13 cellular contexts compared by ENCODE assay signal in genomic region chr3:101865751-101866509, GRCh38. TPM values are rescaled to one million over a fixed set of nuclear protein-coding genes. Genes with fewer than 3 reads are reported as not detected.
A peak's percentile ranks its signal among the peaks of the same experiment; 100 is the strongest.
DNase-seq lines count a peak whose midpoint lies in the region; ATAC-seq, FAIRE-seq and TF ChIP-seq lines count a peak whose summit lies in the region.
"Had no signal": no experiment of that assay in that cellular context is flagged by ENCODE, and none has a peak within 500 bp of the region (broad histone marks: within the 10 kb centered on the region; RNA-seq: fewer than 3 reads in every experiment).

No MANE protein-coding gene starts in this region.

- DNase-seq in HCEC 1CT (peak; percentile 4), NCI-H2196 treated with DMSO at 0.1 percent for 48 hours (lab: John Stamatoyannopoulos, UW; ENCODE audit: unreplicated experiment) (peak; percentile 43), endothelial cell of umbilical vein (ENCODE audit: low read depth, low spot score) (peak; percentile 39), mesothelial cell of epicardium (ENCODE audit: low spot score in 2 of 2, unreplicated experiment in 2 of 2) (no peak), DMS153 (lab: John Stamatoyannopoulos, UW) (no peak)
- DNase-seq in activated CD4-positive, alpha-beta T cell treated with anti-CD3 and anti-CD28 coated beads for 4 hours = no peak
- DNase-seq: activated T-cell treated with anti-CD3 and anti-CD28 coated beads for 4 hours, left ventricle myocardium inferior, MG63, NCI-H226 had no signal

- no peaks in the 10 kb centered on the region for H3K9me1 ChIP-seq in endothelial cell of umbilical vein (replicated peaks; ENCODE audit: control insufficient read depth, extremely low read depth, insufficient read depth, low read length)

- H3K4me3 ChIP-seq in endothelial cell of umbilical vein (replicated peaks in 1 of 3; ENCODE audit: insufficient read depth in 1 of 3, low read depth in 1 of 3, low read length in 3 of 3) = no peak overlapping the region
- H3K4me3 ChIP-seq: left ventricle myocardium inferior, MG63, thoracic aorta had no signal

- peaks cover 17% of the 10 kb centered on the region for H3K4me1 ChIP-seq in endothelial cell of umbilical vein (ENCODE audit: control insufficient read depth, extremely low read depth, insufficient read depth, low read length)

- H3K79me2 ChIP-seq in endothelial cell of umbilical vein (ENCODE audit: control insufficient read depth, insufficient read depth, low read length) = no peaks in the 10 kb centered on the region

- H3K9me3 Mint-ChIP-seq in mesothelial cell of epicardium = no peaks in the 10 kb centered on the region

- no peaks in the 10 kb centered on the region for H4K20me1 ChIP-seq in endothelial cell of umbilical vein (replicated peaks; ENCODE audit: control insufficient read depth, extremely low read depth, insufficient read depth, low read length)

- POLR2A ChIA-PET in endothelial cell of umbilical vein (lab: Charles Lee) = interaction anchor here (1.5 kb wide), 1 partner anchor 17 kb away, joined by 6 read pairs; the partner anchor contains the start of gene NFKBIZ

- H3K4me2 ChIP-seq in endothelial cell of umbilical vein (ENCODE audit: insufficient read depth, low read length) = no peak overlapping the region

- BruUV-seq in endothelial cell of umbilical vein (replicated peaks; lab: Mats Ljungman, UMichigan) = no TSS peak

- no peak for TF ChIP-seq POLR2A in endothelial cell of umbilical vein (IDR thresholded peaks at IDR 0.05; ENCODE audit: low read depth, low read length)

- TF ChIP-seq CTCF in endothelial cell of umbilical vein (IDR thresholded peaks at IDR 0.05; ENCODE audit: extremely low read depth in 1 of 2, insufficient read depth in 1 of 2, low read depth in 1 of 2, low read length in 2 of 2) = no peak
- no peak for TF ChIP-seq CTCF in mesothelial cell of epicardium (IDR thresholded peaks at IDR 0.05; ENCODE audit: unreplicated experiment)

- peak; percentile 72 for FAIRE-seq in endothelial cell of umbilical vein (lab: Jason Lieb, UNC)

- ATAC-seq in GM19397 (IDR thresholded peaks at IDR 0.05; ENCODE audit: unreplicated experiment) = no peak

- H3K4me3 Mint-ChIP-seq in mesothelial cell of epicardium = no peak overlapping the region

- intact Hi-C loops in endothelial cell of umbilical vein (cut with micrococcal nuclease) = no loop called here

- dilution Hi-C loops in endothelial cell of umbilical vein (cut with MboI; ENCODE audit: extremely low pct_ligation_motif_present, low sequenced_read_pairs) = loop anchor here (25.0 kb wide), 1 partner anchor 296 kb away; no protein-coding TSS in a partner anchor

- H3K9me3 ChIP-seq in endothelial cell of umbilical vein (replicated peaks; ENCODE audit: control insufficient read depth, insufficient read depth, low read length) = no peaks in the 10 kb centered on the region
- H3K9me3 ChIP-seq: left ventricle myocardium inferior, MG63, neutrophil, thoracic aorta had no signal

- H3K27me3 ChIP-seq in endothelial cell of umbilical vein (ENCODE audit: control insufficient read depth in 2 of 2, insufficient read depth in 2 of 2, low read length in 2 of 2) = no peaks in the 10 kb centered on the region
- H3K27me3 ChIP-seq: MG63, neutrophil had no signal

- CTCF ChIA-PET in endothelial cell of umbilical vein (lab: Charles Lee) = interaction anchor here (1.3 to 4.3 kb wide), 3 partner anchors 11 to 359 kb away, joined by 3 to 28 read pairs (median 7); no protein-coding TSS in a partner anchor

- H3K27ac ChIP-seq in endothelial cell of umbilical vein (ENCODE audit: insufficient read depth, low read depth, low read length) = no peak overlapping the region
- H3K27ac ChIP-seq: left ventricle myocardium inferior, neutrophil, thoracic aorta had no signal

- H3K27ac Mint-ChIP-seq in mesothelial cell of epicardium = peak overlapping the region; percentile 89

- H3K9ac ChIP-seq in endothelial cell of umbilical vein (replicated peaks; ENCODE audit: extremely low read depth, insufficient read depth, low read length) = no peak overlapping the region

- peaks cover 9% of the 10 kb centered on the region for H3K36me3 Mint-ChIP-seq in mesothelial cell of epicardium

- peaks cover 28% of the 10 kb centered on the region for H3K4me1 Mint-ChIP-seq in mesothelial cell of epicardium

- no peaks in the 10 kb centered on the region for H3K27me3 Mint-ChIP-seq in mesothelial cell of epicardium (ENCODE audit: low read depth)

- no peak overlapping the region for H2AFZ ChIP-seq in endothelial cell of umbilical vein (ENCODE audit: low read depth, low read length)

- H3K36me3 ChIP-seq in endothelial cell of umbilical vein (ENCODE audit: control insufficient read depth in 2 of 2, extremely low read depth in 1 of 2, insufficient read depth in 2 of 2, low read length in 2 of 2) = peaks cover 0 to 3% of the 10 kb centered on the region in 2 experiments

TF ChIP-seq in endothelial cell of umbilical vein, 7 proteins besides CTCF, POLR2A, EP300 and RAD21:
- TF ChIP-seq POLR2AphosphoS5 (IDR thresholded peaks at IDR 0.05; ENCODE audit: insufficient read depth, low read depth, low read length) (no peak), GATA2 (IDR thresholded peaks at IDR 0.05; ENCODE audit: insufficient read depth, insufficient read length, low read depth, low read length) (peak; percentile 77)
TF ChIP-seq in endothelial cell of umbilical vein: peak in this region for 1.

RNA-seq across cellular contexts. Expression of gene NFKBIZ, which starts 16.6 kb away (rescaled TPM):
- 27.4 and 28.9 TPM in 2 replicates for total RNA-seq in endothelial cell of umbilical vein
- 16.7 and 17.5 TPM in 2 replicates for polyA plus RNA-seq in endothelial cell of umbilical vein
- 10.3 and 20.3 TPM in 2 replicates for polyA plus RNA-seq in endothelial cell of umbilical vein (2011; cell fraction: cytosol; rRNA removed)
- 182 and 220 TPM in 2 replicates for polyA plus RNA-seq in endothelial cell of umbilical vein (2011; cell fraction: nucleus; rRNA removed)
- polyA plus RNA-seq in endothelial cell of umbilical vein (2012) = 9.2 and 13.5 TPM in 2 replicates
- 87.4 and 102 TPM in 2 replicates for polyA minus RNA-seq in endothelial cell of umbilical vein
- polyA minus RNA-seq in endothelial cell of umbilical vein (2011; cell fraction: cytosol; rRNA and poly(A)+ RNA removed) = 14.0 TPM
- polyA minus RNA-seq in endothelial cell of umbilical vein (2011; cell fraction: nucleus; rRNA and poly(A)+ RNA removed) = 237 and 251 TPM in 2 replicates
- total RNA-seq in mesothelial cell of epicardium = 134 to 142 TPM (median 136 TPM) in 3 replicates

Comparison
In these comparisons a context has a peak if more than half of its experiments do, and no peak if none do; other contexts are left out.
1. DNase-seq: peak in HCEC 1CT (single experiment), NCI-H2196 treated with DMSO at 0.1 percent for 48 hours (single experiment) and endothelial cell of umbilical vein (single experiment); none in mesothelial cell of epicardium (0 of 2), activated CD4-positive, alpha-beta T cell treated with anti-CD3 and anti-CD28 coated beads for 4 hours (0 of 2) and DMS153 (single experiment).